In the genomic region with DNA sequence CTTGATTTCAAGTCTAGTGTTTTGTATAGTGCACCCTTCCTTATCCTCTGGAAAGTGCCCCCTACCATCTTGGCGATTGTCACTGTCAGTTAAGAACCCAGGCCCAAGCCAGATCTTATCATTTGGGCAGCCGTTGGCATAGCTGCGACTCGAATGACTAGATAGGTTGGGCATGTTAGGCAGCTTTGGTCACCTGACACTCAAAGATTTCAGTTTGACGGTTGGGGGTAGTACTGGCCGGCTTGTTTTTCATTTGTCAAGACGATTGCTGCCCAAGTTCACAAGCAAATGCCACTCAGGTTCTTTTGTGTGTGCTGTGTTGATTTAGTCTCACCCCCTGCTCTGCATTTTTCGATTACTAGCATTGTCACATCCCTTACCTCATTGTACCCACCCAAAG, we compare ENCODE assay signal across 1 cellular context.
TF ChIP-seq lines count a peak whose summit lies in the region.

No MANE protein-coding gene starts in this region.

TF ChIP-seq in GM23338, 12 proteins besides CTCF, POLR2A, EP300 and RAD21 (continued from another document):
- TF ChIP-seq, protein P1, sequence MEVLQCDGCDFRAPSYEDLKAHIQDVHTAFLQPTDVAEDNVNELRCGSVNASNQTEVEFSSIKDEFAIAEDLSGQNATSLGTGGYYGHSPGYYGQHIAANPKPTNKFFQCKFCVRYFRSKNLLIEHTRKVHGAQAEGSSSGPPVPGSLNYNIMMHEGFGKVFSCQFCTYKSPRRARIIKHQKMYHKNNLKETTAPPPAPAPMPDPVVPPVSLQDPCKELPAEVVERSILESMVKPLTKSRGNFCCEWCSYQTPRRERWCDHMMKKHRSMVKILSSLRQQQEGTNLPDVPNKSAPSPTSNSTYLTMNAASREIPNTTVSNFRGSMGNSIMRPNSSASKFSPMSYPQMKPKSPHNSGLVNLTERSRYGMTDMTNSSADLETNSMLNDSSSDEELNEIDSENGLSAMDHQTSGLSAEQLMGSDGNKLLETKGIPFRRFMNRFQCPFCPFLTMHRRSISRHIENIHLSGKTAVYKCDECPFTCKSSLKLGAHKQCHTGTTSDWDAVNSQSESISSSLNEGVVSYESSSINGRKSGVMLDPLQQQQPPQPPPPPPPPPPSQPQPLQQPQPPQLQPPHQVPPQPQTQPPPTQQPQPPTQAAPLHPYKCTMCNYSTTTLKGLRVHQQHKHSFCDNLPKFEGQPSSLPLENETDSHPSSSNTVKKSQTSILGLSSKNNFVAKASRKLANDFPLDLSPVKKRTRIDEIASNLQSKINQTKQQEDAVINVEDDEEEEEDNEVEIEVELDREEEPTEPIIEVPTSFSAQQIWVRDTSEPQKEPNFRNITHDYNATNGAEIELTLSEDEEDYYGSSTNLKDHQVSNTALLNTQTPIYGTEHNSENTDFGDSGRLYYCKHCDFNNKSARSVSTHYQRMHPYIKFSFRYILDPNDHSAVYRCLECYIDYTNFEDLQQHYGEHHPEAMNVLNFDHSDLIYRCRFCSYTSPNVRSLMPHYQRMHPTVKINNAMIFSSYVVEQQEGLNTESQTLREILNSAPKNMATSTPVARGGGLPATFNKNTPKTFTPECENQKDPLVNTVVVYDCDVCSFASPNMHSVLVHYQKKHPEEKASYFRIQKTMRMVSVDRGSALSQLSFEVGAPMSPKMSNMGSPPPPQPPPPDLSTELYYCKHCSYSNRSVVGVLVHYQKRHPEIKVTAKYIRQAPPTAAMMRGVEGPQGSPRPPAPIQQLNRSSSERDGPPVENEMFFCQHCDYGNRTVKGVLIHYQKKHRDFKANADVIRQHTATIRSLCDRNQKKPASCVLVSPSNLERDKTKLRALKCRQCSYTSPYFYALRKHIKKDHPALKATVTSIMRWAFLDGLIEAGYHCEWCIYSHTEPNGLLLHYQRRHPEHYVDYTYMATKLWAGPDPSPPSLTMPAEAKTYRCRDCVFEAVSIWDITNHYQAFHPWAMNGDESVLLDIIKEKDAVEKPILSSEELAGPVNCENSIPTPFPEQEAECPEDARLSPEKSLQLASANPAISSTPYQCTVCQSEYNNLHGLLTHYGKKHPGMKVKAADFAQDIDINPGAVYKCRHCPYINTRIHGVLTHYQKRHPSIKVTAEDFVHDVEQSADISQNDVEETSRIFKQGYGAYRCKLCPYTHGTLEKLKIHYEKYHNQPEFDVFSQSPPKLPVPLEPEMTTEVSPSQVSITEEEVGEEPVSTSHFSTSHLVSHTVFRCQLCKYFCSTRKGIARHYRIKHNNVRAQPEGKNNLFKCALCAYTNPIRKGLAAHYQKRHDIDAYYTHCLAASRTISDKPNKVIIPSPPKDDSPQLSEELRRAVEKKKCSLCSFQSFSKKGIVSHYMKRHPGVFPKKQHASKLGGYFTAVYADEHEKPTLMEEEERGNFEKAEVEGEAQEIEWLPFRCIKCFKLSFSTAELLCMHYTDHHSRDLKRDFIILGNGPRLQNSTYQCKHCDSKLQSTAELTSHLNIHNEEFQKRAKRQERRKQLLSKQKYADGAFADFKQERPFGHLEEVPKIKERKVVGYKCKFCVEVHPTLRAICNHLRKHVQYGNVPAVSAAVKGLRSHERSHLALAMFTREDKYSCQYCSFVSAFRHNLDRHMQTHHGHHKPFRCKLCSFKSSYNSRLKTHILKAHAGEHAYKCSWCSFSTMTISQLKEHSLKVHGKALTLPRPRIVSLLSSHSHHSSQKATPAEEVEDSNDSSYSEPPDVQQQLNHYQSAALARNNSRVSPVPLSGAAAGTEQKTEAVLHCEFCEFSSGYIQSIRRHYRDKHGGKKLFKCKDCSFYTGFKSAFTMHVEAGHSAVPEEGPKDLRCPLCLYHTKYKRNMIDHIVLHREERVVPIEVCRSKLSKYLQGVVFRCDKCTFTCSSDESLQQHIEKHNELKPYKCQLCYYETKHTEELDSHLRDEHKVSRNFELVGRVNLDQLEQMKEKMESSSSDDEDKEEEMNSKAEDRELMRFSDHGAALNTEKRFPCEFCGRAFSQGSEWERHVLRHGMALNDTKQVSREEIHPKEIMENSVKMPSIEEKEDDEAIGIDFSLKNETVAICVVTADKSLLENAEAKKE (CRISPR knock-in tag; IDR thresholded peaks at IDR 0.05): no peak
- TF ChIP-seq NANOG (IDR thresholded peaks at IDR 0.05; ENCODE audit: borderline replicate concordance) (no peak), ZNF114 (CRISPR knock-in tag; IDR thresholded peaks at IDR 0.05) (no peak)
